20 cellular contexts compared by ENCODE assay signal in the genomic region with DNA sequence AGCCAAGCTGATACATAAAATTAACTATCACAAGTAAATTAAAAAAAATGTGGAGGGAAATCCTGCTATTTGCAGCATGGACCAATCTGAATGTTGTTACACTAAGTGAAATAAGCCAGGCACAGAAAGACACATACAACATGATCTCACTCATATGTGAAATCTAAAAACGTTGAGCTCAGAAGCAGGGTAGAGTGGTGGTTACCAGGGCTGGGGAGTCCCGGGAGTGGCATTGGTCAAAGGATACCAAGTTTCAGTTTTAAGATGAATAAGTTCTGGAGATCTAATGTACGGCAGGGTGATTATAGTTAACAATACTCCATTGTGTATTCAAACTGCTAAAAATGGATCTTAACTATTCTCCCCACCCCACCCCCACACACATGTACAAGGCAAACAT.
DNase-seq lines count a peak whose midpoint lies in the region; ATAC-seq lines count a peak whose summit lies in the region.
"Had no signal": no experiment of that assay in that cellular context is flagged by ENCODE, and none has a peak within 500 bp of the region (broad histone marks: within the 10 kb centered on the region; RNA-seq: fewer than 3 reads in every experiment).

No MANE protein-coding gene starts in this region.

- H2BK12ac ChIP-seq in mesenchymal stem cell (ENCODE audit: low read length in 2 of 2) = no peak overlapping the region

- no peaks in the 10 kb centered on the region for H3K4me1 Mint-ChIP-seq in stimulated activated memory B cell treated with anti-CD40 and anti-IgM and Interleukin-4, amounts not matched to agents 10 μg/mL and 1 μg/mL and 100 μg/mL, for 72 hours

- no peak for DNase-seq in mesenchymal stem cell
- no peak for DNase-seq in NCI-H2081 treated with DMSO at 0.1 percent for 48 hours (lab: John Stamatoyannopoulos, UW)
- DNase-seq in central memory CD4-positive, alpha-beta T cell = no peak
- no peak for DNase-seq in stimulated activated naive CD4-positive, alpha-beta T cell treated with Interleukin-2 at 50 U/mL for 16 hours (lab: John Stamatoyannopoulos, UW)
- DNase-seq: activated CD4-positive, alpha-beta T cell treated with anti-CD3 and anti-CD28 coated beads for 48 hours; activated effector memory CD4-positive, alpha-beta T cell treated with Interleukin-2 at 50 U/mL for 16 hours; amygdala; caudate nucleus; effector CD8-positive, alpha-beta T cell; esophagus squamous epithelium; KG1; left ventricle myocardium inferior; NCI-H524; stimulated activated CD8-positive, alpha-beta memory T cell treated with anti-CD3 and anti-CD28 coated beads, Interleukin-4, amount 100 ng/mL, for 48 hours; testis had no signal

- H4K8ac ChIP-seq in mesenchymal stem cell (ENCODE audit: low read length) = no peak overlapping the region

- no peak overlapping the region for H3K18ac ChIP-seq in mesenchymal stem cell (ENCODE audit: low read depth in 1 of 2, low read length in 2 of 2)

- H3K9ac ChIP-seq in mesenchymal stem cell (ENCODE audit: low read length) = peak overlapping the region; percentile 57

- no peak overlapping the region for H2BK5ac ChIP-seq in mesenchymal stem cell (ENCODE audit: low read depth, low read length, poor library complexity, severe bottlenecking)

- H3K4me3 Mint-ChIP-seq in stimulated activated memory B cell treated with anti-CD40 and anti-IgM and Interleukin-4, amounts not matched to agents 10 μg/mL and 1 μg/mL and 100 μg/mL, for 72 hours = no peak overlapping the region

- no peak overlapping the region for H2BK120ac ChIP-seq in mesenchymal stem cell (ENCODE audit: low read depth, low read length)

- no peak overlapping the region for H4K91ac ChIP-seq in mesenchymal stem cell (ENCODE audit: low read length)

- ATAC-seq in GM18909 (IDR thresholded peaks at IDR 0.05; ENCODE audit: poor library complexity, unreplicated experiment) (peak; percentile 91), GM21786 (IDR thresholded peaks at IDR 0.05; ENCODE audit: unreplicated experiment) (peak; percentile 80), HG03108 (IDR thresholded peaks at IDR 0.05; ENCODE audit: unreplicated experiment) (peak; percentile 45)
- ATAC-seq in stimulated activated memory B cell treated with anti-CD40 and anti-IgM and Interleukin-4, amounts not matched to agents 10 μg/mL and 1 μg/mL and 100 μg/mL, for 72 hours = no peak

- H3K36me3 Mint-ChIP-seq in stimulated activated memory B cell treated with anti-CD40 and anti-IgM and Interleukin-4, amounts not matched to agents 10 μg/mL and 1 μg/mL and 100 μg/mL, for 72 hours = no peaks in the 10 kb centered on the region

- H3K27me3 Mint-ChIP-seq in stimulated activated memory B cell treated with anti-CD40 and anti-IgM and Interleukin-4, amounts not matched to agents 10 μg/mL and 1 μg/mL and 100 μg/mL, for 72 hours = peaks cover 32% of the 10 kb centered on the region

- no peak overlapping the region for H2AFZ ChIP-seq in mesenchymal stem cell (ENCODE audit: low read depth, low read length)

- no peak overlapping the region for H3K14ac ChIP-seq in mesenchymal stem cell (ENCODE audit: low read length in 2 of 2)

- H3K27me3 ChIP-seq in mesenchymal stem cell (ENCODE audit: control insufficient read depth in 1 of 2, insufficient read depth in 1 of 2, low read length in 2 of 2) = no peaks in the 10 kb centered on the region
- H3K27me3 ChIP-seq: testis had no signal

- no peak overlapping the region for H2AK5ac ChIP-seq in mesenchymal stem cell (ENCODE audit: low read length, severe bottlenecking)

- H3K27ac ChIP-seq in mesenchymal stem cell (ENCODE audit: low read length, poor library complexity, severe bottlenecking) = no peak overlapping the region
- H3K27ac ChIP-seq: esophagus squamous epithelium, left ventricle myocardium inferior, testis had no signal

- no peaks in the 10 kb centered on the region for H3K79me1 ChIP-seq in mesenchymal stem cell (replicated peaks; ENCODE audit: low read length, poor library complexity, severe bottlenecking)

- H3K4me1 ChIP-seq in mesenchymal stem cell (ENCODE audit: control insufficient read depth, insufficient read depth, low read depth, low read length) = no peaks in the 10 kb centered on the region
- H3K4me1 ChIP-seq: esophagus squamous epithelium, left ventricle myocardium inferior, testis had no signal

- no peak overlapping the region for H3K4ac ChIP-seq in mesenchymal stem cell (ENCODE audit: low read depth in 1 of 2, low read length in 2 of 2)

- no peaks in the 10 kb centered on the region for H3K36me3 ChIP-seq in mesenchymal stem cell (ENCODE audit: control insufficient read depth in 1 of 2, insufficient read depth in 2 of 2, low read depth in 1 of 2, low read length in 2 of 2)
- H3K36me3 ChIP-seq: esophagus squamous epithelium, left ventricle myocardium inferior had no signal

- no peak overlapping the region for H3K27ac Mint-ChIP-seq in stimulated activated memory B cell treated with anti-CD40 and anti-IgM and Interleukin-4, amounts not matched to agents 10 μg/mL and 1 μg/mL and 100 μg/mL, for 72 hours

- no peaks in the 10 kb centered on the region for H3K9me3 ChIP-seq in mesenchymal stem cell (ENCODE audit: control insufficient read depth, low read length)
- H3K9me3 ChIP-seq: esophagus squamous epithelium, left ventricle myocardium inferior, testis had no signal

- H3K4me2 ChIP-seq in mesenchymal stem cell (ENCODE audit: low read length, poor library complexity, severe bottlenecking) = no peak overlapping the region
- H3K4me2 ChIP-seq: smooth muscle cell had no signal

- H3K4me3 ChIP-seq in mesenchymal stem cell (ENCODE audit: insufficient read depth in 1 of 2, low read depth in 1 of 2, low read length in 2 of 2) = no peak overlapping the region
- H3K4me3 ChIP-seq: esophagus squamous epithelium, left ventricle myocardium inferior, smooth muscle cell, testis had no signal

- no CpG with 5 or more reads among the region's 3 CpGs for WGBS in mesenchymal stem cell

- H3K23ac ChIP-seq in mesenchymal stem cell (ENCODE audit: low read length in 2 of 2) = no peak overlapping the region

- no peak overlapping the region for H2BK15ac ChIP-seq in mesenchymal stem cell (ENCODE audit: low read depth, poor library complexity, severe bottlenecking)

- H3K9me3 Mint-ChIP-seq in stimulated activated memory B cell treated with anti-CD40 and anti-IgM and Interleukin-4, amounts not matched to agents 10 μg/mL and 1 μg/mL and 100 μg/mL, for 72 hours = peaks cover 2% of the 10 kb centered on the region
